Comparison of ENCODE assay signal across 21 cellular contexts in genomic region chr3:13139471-13140065, GRCh38.
DNase-seq lines count a peak whose midpoint lies in the region; ATAC-seq and TF ChIP-seq lines count a peak whose summit lies in the region.
"Had no signal": no experiment of that assay in that cellular context is flagged by ENCODE, and none has a peak within 500 bp of the region (broad histone marks: within the 10 kb centered on the region; RNA-seq: fewer than 3 reads in every experiment).

No MANE protein-coding gene starts in this region.

- ATAC-seq in GM19452 (IDR thresholded peaks at IDR 0.05; ENCODE audit: unreplicated experiment) = no peak
- ATAC-seq in GM18858 (IDR thresholded peaks at IDR 0.05; ENCODE audit: unreplicated experiment) = no peak
- ATAC-seq: HCT116, Panc1 had no signal

- no peaks in the 10 kb centered on the region for H3K9me2 ChIP-seq in Karpas-422 (replicated peaks; ENCODE audit: insufficient read depth, low read length)

- H3K4me1 Mint-ChIP-seq in endodermal cell = no peaks in the 10 kb centered on the region

- H3K27me3 ChIP-seq in Karpas-422 (ENCODE audit: low read length) (no peaks in the 10 kb centered on the region), endodermal cell (ENCODE audit: control insufficient read depth, insufficient read depth, low read length, poor library complexity, severe bottlenecking) (no peaks in the 10 kb centered on the region), spleen (replicated peaks in 1 of 7) (peaks cover 0 to 8% (median 0%) of the 10 kb centered on the region in 7 donors)

- H3K9me3 Mint-ChIP-seq in endodermal cell = no peaks in the 10 kb centered on the region

- H3K36me3 Mint-ChIP-seq in endodermal cell (ENCODE audit: low read depth) = no peaks in the 10 kb centered on the region
- H3K36me3 Mint-ChIP-seq: CD4-positive, CD25-positive, alpha-beta regulatory T cell had no signal

- H3K9ac ChIP-seq in Karpas-422 (ENCODE audit: low read length) (no peak overlapping the region), endodermal cell (ENCODE audit: extremely low read depth, low read length, poor library complexity, severe bottlenecking) (no peak overlapping the region)
- H3K9ac ChIP-seq: KMS-11 had no signal

- no peak overlapping the region for H3K27ac Mint-ChIP-seq in endodermal cell

- DNase-seq in activated CD8-positive, alpha-beta memory T cell treated with anti-CD3 and anti-CD28 coated beads, Interleukin-2, amount 50 U/mL, for 48 hours = peak; percentile 10
- DNase-seq in activated CD8-positive, alpha-beta memory T cell treated with anti-CD3 and anti-CD28 coated beads, Interleukin-2, amount 50 U/mL, for 4 hours = no peak
- peak; percentile 54 for DNase-seq in Karpas-422
- DNase-seq in endodermal cell = peak; percentile 23
- DNase-seq in spleen = peak; percentile 10
- DNase-seq in NCI-H2081 treated with DMSO at 0.1 percent for 48 hours (lab: John Stamatoyannopoulos, UW) = no peak
- DNase-seq: DMS53, IMR-90, NCI-H1048, NCI-H187, NCI-H2171 treated with DMSO at 0.1 percent for 48 hours, NCI-H345, NCI-H524 treated with DMSO at 0.1 percent for 48 hours, SHP77 treated with DMSO at 0.1 percent for 48 hours had no signal

- 83 to 90% methylated on average over 2 to 4 of the region's 4 CpGs for WGBS in endodermal cell (ENCODE audit: insufficient coverage in 1 of 2, insufficient read length in 1 of 2), 2 experiments
- WGBS in spleen, 5 donors = 76 to 89% (median 83%) methylated on average over 4 of the region's 4 CpGs

- H3K9me3 ChIP-seq in Karpas-422 (ENCODE audit: low read length) (no peaks in the 10 kb centered on the region), endodermal cell (ENCODE audit: control insufficient read depth, low read length) (no peaks in the 10 kb centered on the region), spleen (no peaks in the 10 kb centered on the region)

- H3K27ac ChIP-seq in Karpas-422 (ENCODE audit: low read length) (no peak overlapping the region), endodermal cell (ENCODE audit: low read depth, low read length) (no peak overlapping the region), spleen (no peak overlapping the region)
- H3K27ac ChIP-seq: KMS-11, RWPE1 had no signal

- intact Hi-C loops in spleen (cut with DNase I; ENCODE audit: low total_unique reads) = no loop called here

- TF ChIP-seq CTCF in endodermal cell (conservative IDR thresholded peaks at IDR 0.05) = no peak
- TF ChIP-seq CTCF in spleen (IDR thresholded peaks at IDR 0.05 in 8 of 11, conservative IDR thresholded peaks at IDR 0.05 in 3 of 11) = no peak

- H3K4me2 ChIP-seq in Karpas-422 (ENCODE audit: low read depth, low read length, poor library complexity, severe bottlenecking) = no peak overlapping the region
- H3K4me2 ChIP-seq: KMS-11 had no signal

- no peak overlapping the region for H2AFZ ChIP-seq in Karpas-422 (ENCODE audit: low read length)

- no peak for TF ChIP-seq POLR2A in spleen (IDR thresholded peaks at IDR 0.05)

- H3K27me3 Mint-ChIP-seq in endodermal cell (ENCODE audit: insufficient read depth) = no peaks in the 10 kb centered on the region

- no peak overlapping the region for H3K4me3 Mint-ChIP-seq in endodermal cell
- H3K4me3 Mint-ChIP-seq: CD4-positive, CD25-positive, alpha-beta regulatory T cell had no signal

- H3K36me3 ChIP-seq in Karpas-422 (ENCODE audit: insufficient read depth, low read length) (no peaks in the 10 kb centered on the region), endodermal cell (ENCODE audit: control insufficient read depth, insufficient read depth, low read length) (no peaks in the 10 kb centered on the region), spleen (no peaks in the 10 kb centered on the region)

- peaks cover 82% of the 10 kb centered on the region for H4K20me1 ChIP-seq in Karpas-422 (ENCODE audit: insufficient read depth, low read depth, low read length)

- H3K4me3 ChIP-seq in Karpas-422 (ENCODE audit: low read length) (no peak overlapping the region), endodermal cell (ENCODE audit: low read length) (no peak overlapping the region), spleen (no peak overlapping the region)

- H3K79me2 ChIP-seq in Karpas-422 (ENCODE audit: low read length) = no peaks in the 10 kb centered on the region

- no peaks in the 10 kb centered on the region for H3K4me1 ChIP-seq in Karpas-422 (ENCODE audit: low read length)
- H3K4me1 ChIP-seq in endodermal cell (ENCODE audit: control insufficient read depth, insufficient read depth, low read length) = no peaks in the 10 kb centered on the region
- H3K4me1 ChIP-seq in spleen = peaks cover 0 to 30% (median 7%) of the 10 kb centered on the region in 6 donors

Comparison
In these comparisons a context has a peak if more than half of its experiments do, and no peak if none do; other contexts are left out.
1. DNase-seq: peak in activated CD8-positive, alpha-beta memory T cell treated with anti-CD3 and anti-CD28 coated beads, Interleukin-2, amount 50 U/mL, for 48 hours (single experiment), Karpas-422 (single experiment), endodermal cell (single experiment) and spleen (single experiment); none in activated CD8-positive, alpha-beta memory T cell treated with anti-CD3 and anti-CD28 coated beads, Interleukin-2, amount 50 U/mL, for 4 hours (single experiment) and NCI-H2081 treated with DMSO at 0.1 percent for 48 hours (single experiment).